20 cellular contexts compared by ENCODE assay signal in genomic region chr2:160921401-160921964, GRCh38.
DNase-seq lines count a peak whose midpoint lies in the region; ATAC-seq and TF ChIP-seq lines count a peak whose summit lies in the region.
"Had no signal": no experiment of that assay in that cellular context is flagged by ENCODE, and none has a peak within 500 bp of the region (broad histone marks: within the 10 kb centered on the region; RNA-seq: fewer than 3 reads in every experiment).

No MANE protein-coding gene starts in this region.

- no peaks in the 10 kb centered on the region for H3K36me3 Mint-ChIP-seq in MCF 10A (ENCODE audit: insufficient read depth, unreplicated experiment)
- H3K36me3 Mint-ChIP-seq: activated naive CD8-positive, alpha-beta T cell treated with anti-CD3 and anti-CD28 coated beads for 36 hours; natural killer cell treated with Interleukin-12 subunit alpha and Interleukin-12 subunit beta and Interleukin-15 and Interleukin-18, amount 100 ng/mL, for 72 hours had no signal

- intact Hi-C loops in breast epithelium (cut with DNase I; ENCODE audit: low total_unique reads), result no loop called here
- intact Hi-C loops in MCF 10A (cut with micrococcal nuclease), result no loop called here
- intact Hi-C loops in uterus (cut with DNase I; ENCODE audit: low total_unique reads), result no loop called here

- H3K27me3 Mint-ChIP-seq in MCF 10A (ENCODE audit: insufficient read depth, unreplicated experiment), result no peaks in the 10 kb centered on the region
- H3K27me3 Mint-ChIP-seq: activated naive CD8-positive, alpha-beta T cell treated with anti-CD3 and anti-CD28 coated beads for 36 hours; CD4-positive, alpha-beta T cell had no signal

- BruUV-seq in MCF 10A (replicated peaks; lab: Mats Ljungman, UMichigan), result no TSS peak

- no peak overlapping the region for H3K4me3 Mint-ChIP-seq in MCF 10A (ENCODE audit: unreplicated experiment)
- H3K4me3 Mint-ChIP-seq: activated CD4-positive, alpha-beta memory T cell treated with anti-CD3 and anti-CD28 coated beads, Interleukin-2, amount 10 ng/mL, durations not matched to agents 7 days and 5 days; activated naive CD8-positive, alpha-beta T cell treated with anti-CD3 and anti-CD28 coated beads for 36 hours; activated T-cell treated with anti-CD3 and anti-CD28 coated beads, Interleukin-2, amount 50 U/mL, for 4 hours; CD4-positive, alpha-beta T cell; natural killer cell treated with Interleukin-12 subunit alpha and Interleukin-12 subunit beta and Interleukin-15 and Interleukin-18, amount 100 ng/mL, for 72 hours had no signal

- WGBS in gastroesophageal sphincter (ENCODE audit: low coverage in 1 of 2), 2 donors, result 30 to 68% methylated on average over 4 of the region's 4 CpGs

- H3K9me3 Mint-ChIP-seq in MCF 10A (ENCODE audit: unreplicated experiment), result no peaks in the 10 kb centered on the region
- H3K9me3 Mint-ChIP-seq: activated CD4-positive, alpha-beta memory T cell treated with anti-CD3 and anti-CD28 coated beads, Interleukin-2, amount 10 ng/mL, durations not matched to agents 7 days and 5 days; activated naive CD8-positive, alpha-beta T cell treated with anti-CD3 and anti-CD28 coated beads for 36 hours; activated T-cell treated with anti-CD3 and anti-CD28 coated beads, Interleukin-2, amount 50 U/mL, for 4 hours; CD4-positive, alpha-beta T cell; natural killer cell treated with Interleukin-12 subunit alpha and Interleukin-12 subunit beta and Interleukin-15 and Interleukin-18, amount 100 ng/mL, for 72 hours had no signal

- DNase-seq in breast epithelium (ENCODE audit: low spot score in 2 of 2), result no peak
- DNase-seq in MCF 10A (ENCODE audit: unreplicated experiment), result no peak
- DNase-seq in uterus, result peak in 1 of 2 donors; percentile 45
- DNase-seq in pons (ENCODE audit: low spot score), result no peak
- no peak for DNase-seq in DMS 273 (lab: John Stamatoyannopoulos, UW; ENCODE audit: unreplicated experiment)
- no peak for DNase-seq in NCI-H524 treated with DMSO at 0.1 percent for 48 hours (lab: John Stamatoyannopoulos, UW)
- DNase-seq: activated CD4-positive, alpha-beta memory T cell treated with anti-CD3 and anti-CD28 coated beads, Interleukin-2, amount 10 ng/mL, durations not matched to agents 7 days and 5 days; activated naive CD8-positive, alpha-beta T cell treated with anti-CD3 and anti-CD28 coated beads for 36 hours; activated T-cell treated with anti-CD3 and anti-CD28 coated beads, Interleukin-2, amount 50 U/mL, for 4 hours; caudate nucleus; CD4-positive, alpha-beta T cell; DND-41; effector memory CD4-positive, alpha-beta T cell; NCI-H2081 treated with DMSO at 0.1 percent for 48 hours; retina; WERI-Rb-1 had no signal

- TF ChIP-seq POLR2A in breast epithelium (IDR thresholded peaks at IDR 0.05) (no peak), gastroesophageal sphincter (IDR thresholded peaks at IDR 0.05) (no peak), uterus (IDR thresholded peaks at IDR 0.05) (no peak)

- H3K27me3 ChIP-seq in breast epithelium (no peaks in the 10 kb centered on the region), gastroesophageal sphincter (no peaks in the 10 kb centered on the region), rectal smooth muscle tissue (ENCODE audit: control insufficient read depth, insufficient read depth, low read length) (no peaks in the 10 kb centered on the region), uterus (no peaks in the 10 kb centered on the region)
- H3K27me3 ChIP-seq: thyroid gland had no signal

- CTCF ChIA-PET in MCF 10A (lab: Yijun Ruan, JAX), result interaction anchor here (0.9 to 1.6 kb wide), 4 partner anchors 49 to 170 kb away, joined by 4 to 8 read pairs (median 4); no protein-coding TSS in a partner anchor

- H3K9me3 ChIP-seq in breast epithelium (no peaks in the 10 kb centered on the region), gastroesophageal sphincter (no peaks in the 10 kb centered on the region), uterus (no peaks in the 10 kb centered on the region)
- H3K9me3 ChIP-seq: thyroid gland had no signal

- TF ChIP-seq CTCF in breast epithelium (IDR thresholded peaks at IDR 0.05) (no peak), MCF 10A (IDR thresholded peaks at IDR 0.05; ENCODE audit: unreplicated experiment) (no peak), gastroesophageal sphincter (IDR thresholded peaks at IDR 0.05) (no peak), uterus (IDR thresholded peaks at IDR 0.05) (no peak)

- H3K9ac ChIP-seq in rectal smooth muscle tissue (ENCODE audit: low read length), result no peak overlapping the region

- ATAC-seq in gastroesophageal sphincter, result peak; percentile 6
- ATAC-seq: activated T-cell treated with anti-CD3 and anti-CD28 coated beads, Interleukin-2, amount 50 U/mL, for 4 hours had no signal

- no peaks in the 10 kb centered on the region for H3K4me1 ChIP-seq in breast epithelium
- peaks cover 5 to 41% (median 21%) of the 10 kb centered on the region in 3 donors for H3K4me1 ChIP-seq in gastroesophageal sphincter
- H3K4me1 ChIP-seq in rectal smooth muscle tissue (ENCODE audit: control insufficient read depth, insufficient read depth, low read length), result peaks cover 16% of the 10 kb centered on the region
- H3K4me1 ChIP-seq in uterus, result no peaks in the 10 kb centered on the region

- H3K27ac ChIP-seq in breast epithelium (peak overlapping the region; percentile 70 to 77), gastroesophageal sphincter (peak overlapping the region; percentile 64 to 76 (median 70)), rectal smooth muscle tissue (ENCODE audit: low read depth, low read length) (peak overlapping the region; percentile 73), uterus (peak overlapping the region; percentile 70 to 84)
- H3K27ac ChIP-seq: WERI-Rb-1 had no signal

- POLR2A ChIA-PET in MCF 10A (lab: Yijun Ruan, JAX), result interaction anchor here (1.1 kb wide), 1 partner anchor 13 kb away, joined by 3 read pairs; no protein-coding TSS in a partner anchor

- no peak overlapping the region for H3K27ac Mint-ChIP-seq in MCF 10A (ENCODE audit: low read depth, unreplicated experiment)
- H3K27ac Mint-ChIP-seq: activated CD4-positive, alpha-beta memory T cell treated with anti-CD3 and anti-CD28 coated beads, Interleukin-2, amount 10 ng/mL, durations not matched to agents 7 days and 5 days; activated naive CD8-positive, alpha-beta T cell treated with anti-CD3 and anti-CD28 coated beads for 36 hours; CD4-positive, alpha-beta T cell; natural killer cell treated with Interleukin-12 subunit alpha and Interleukin-12 subunit beta and Interleukin-15 and Interleukin-18, amount 100 ng/mL, for 72 hours had no signal

- no peaks in the 10 kb centered on the region for H3K4me1 Mint-ChIP-seq in MCF 10A (ENCODE audit: insufficient read depth, unreplicated experiment)
- H3K4me1 Mint-ChIP-seq: activated naive CD8-positive, alpha-beta T cell treated with anti-CD3 and anti-CD28 coated beads for 36 hours had no signal

- H3K4me3 ChIP-seq in breast epithelium, result peak overlapping the region in 1 of 3 donors; percentile 40
- H3K4me3 ChIP-seq in gastroesophageal sphincter, result no peak overlapping the region
- H3K4me3 ChIP-seq in rectal smooth muscle tissue (ENCODE audit: low read length), result no peak overlapping the region
- H3K4me3 ChIP-seq in uterus, result no peak overlapping the region
- H3K4me3 ChIP-seq: thyroid gland had no signal

- H3K36me3 ChIP-seq in breast epithelium, result no peaks in the 10 kb centered on the region
- H3K36me3 ChIP-seq in gastroesophageal sphincter, result no peaks in the 10 kb centered on the region
- no peaks in the 10 kb centered on the region for H3K36me3 ChIP-seq in rectal smooth muscle tissue (ENCODE audit: control insufficient read depth, insufficient read depth, low read length)
- no peaks in the 10 kb centered on the region for H3K36me3 ChIP-seq in uterus
- H3K36me3 ChIP-seq: thyroid gland, WERI-Rb-1 had no signal

- TF ChIP-seq EP300 in gastroesophageal sphincter (IDR thresholded peaks at IDR 0.05), result no peak
